8 cellular contexts compared by ENCODE assay signal in genomic region chr10:15097011-15097812, GRCh38. TPM values are rescaled to one million over a fixed set of nuclear protein-coding genes. Genes with fewer than 3 reads are reported as not detected.
DNase-seq lines count a peak whose midpoint lies in the region; ATAC-seq and TF ChIP-seq lines count a peak whose summit lies in the region.

RPP38 (plus strand) TSS chr10:15097355; CDS start chr10:15103315, 5,960 bp downstream.

- H3K4me2 ChIP-seq in OCI-LY7 (ENCODE audit: low read length): peak within 1 kb of the TSS; percentile 88

- intact Hi-C loops in OCI-LY7 (cut with micrococcal nuclease; ENCODE audit: unreplicated experiment): loop anchor here (1.0 to 5.0 kb wide), 3 partner anchors 9 to 220 kb away; partner anchors contain the start of genes ACBD7, DCLRE1C and SUV39H2

- peak; percentile 76 for DNase-seq in DMS 273 treated with DMSO at 0.1 percent for 48 hours (lab: John Stamatoyannopoulos, UW)
- peak; percentile 98 for DNase-seq in HuH-7 (ENCODE audit: low spot score)
- peak; percentile 95 for DNase-seq in OCI-LY7 (ENCODE audit: low spot score)
- peak; percentile 97 for DNase-seq in activated T-cell treated with anti-CD3 and anti-CD28 coated beads for 1 hour (ENCODE audit: low read depth)
- DNase-seq in epidermal melanocyte (ENCODE audit: insufficient read length, low spot score): peak; percentile 96
- DNase-seq in middle frontal gyrus (ENCODE audit: extremely low spot score, low spot score): peak; percentile 95
- peak; percentile 88 to 93 for DNase-seq in stimulated activated CD8-positive, alpha-beta memory T cell treated with anti-CD3 and anti-CD28 coated beads, Interleukin-2, amount 100 ng/mL, for 1 hour (ENCODE audit: low read depth in 2 of 2)

- peak within 1 kb of the TSS; percentile 85 for H2AFZ ChIP-seq in OCI-LY7 (ENCODE audit: low read length)

- H3K36me3 ChIP-seq in OCI-LY7 (ENCODE audit: insufficient read depth, low read length): peaks cover 25% of the 10 kb centered on the region

- peak within 1 kb of the TSS; percentile 89 for H3K27ac ChIP-seq in OCI-LY7 (ENCODE audit: low read depth, low read length, poor library complexity, severe bottlenecking)

- POLR2A ChIA-PET in OCI-LY7 (lab: Charles Lee): no interaction called here

- no peaks in the 10 kb centered on the region for H3K9me2 ChIP-seq in OCI-LY7 (ENCODE audit: insufficient read depth, low read length)

- TF ChIP-seq CTCF in OCI-LY7 (conservative IDR thresholded peaks at IDR 0.05; ENCODE audit: low read length): no peak

- CTCF ChIA-PET in OCI-LY7 (lab: Charles Lee; ENCODE audit: unreplicated experiment): no interaction called here

- H3K4me1 ChIP-seq in OCI-LY7 (ENCODE audit: insufficient read depth, low read length, poor library complexity, severe bottlenecking): peaks cover 17% of the 10 kb centered on the region

- peak; percentile 87 for ATAC-seq in GM21526 (IDR thresholded peaks at IDR 0.05; ENCODE audit: low FRiP score, unreplicated experiment)

- H3K9me3 ChIP-seq in OCI-LY7 (ENCODE audit: low read length): no peaks in the 10 kb centered on the region

- peaks cover 39% of the 10 kb centered on the region for H3K79me2 ChIP-seq in OCI-LY7 (ENCODE audit: insufficient read depth, low read depth, low read length)

- H4K20me1 ChIP-seq in OCI-LY7 (ENCODE audit: insufficient read depth, low read length): peaks cover 8% of the 10 kb centered on the region; the same call in 1 of the 2 replicates

- peak within 1 kb of the TSS; percentile 89 for H3K4me3 ChIP-seq in OCI-LY7 (ENCODE audit: low read depth, low read length, poor library complexity, severe bottlenecking)

- BruUV-seq in OCI-LY7 (replicated peaks; lab: Mats Ljungman, UMichigan): no TSS peak

RNA-seq across cellular contexts. Expression of gene RPP38, which starts in this region (rescaled TPM):
- 13.2 and 15.1 TPM in 2 replicates for total RNA-seq in OCI-LY7 (2014; rRNA removed; shearing (Covaris generic))
- 21.6 and 22.1 TPM in 2 replicates for total RNA-seq in OCI-LY7 (2022)

Comparison
In these comparisons a context has a peak if more than half of its experiments do, and no peak if none do; other contexts are left out.
1. Peak in every context shown above with its lines: DNase-seq, ATAC-seq, H3K4me3 ChIP-seq and H3K27ac ChIP-seq.